Comparison of ENCODE assay signal across 8 cellular contexts in genomic region chr11:3422380-3423137, GRCh38. TPM values are rescaled to one million over a fixed set of nuclear protein-coding genes. Genes with fewer than 3 reads are reported as not detected.
DNase-seq lines count a peak whose midpoint lies in the region; ATAC-seq, FAIRE-seq and TF ChIP-seq lines count a peak whose summit lies in the region.
"Not testable (repeated sequence)": the region's sequence is repeated elsewhere in the genome, so short reads cannot be mapped to it uniquely, and the experiment has no call there.

No MANE protein-coding gene starts in this region.

- not testable (repeated sequence) for TF ChIP-seq CTCF in SU-DHL-6 (IDR thresholded peaks at IDR 0.05; ENCODE audit: insufficient read depth, low read length, poor library complexity, severe bottlenecking); pancreas (IDR thresholded peaks at IDR 0.05); thyroid gland (IDR thresholded peaks at IDR 0.05)

- H3K9ac ChIP-seq in SU-DHL-6 (ENCODE audit: low read length) = peak overlapping the region; percentile 51

- DNase-seq in NCI-H1417 (lab: John Stamatoyannopoulos, UW) (peak; percentile 96 to 100 (median 98)), Right ventricle myocardium superior (peak; percentile 100), pancreas (peak; percentile 98 to 100 (median 100)), thyroid gland (peak; percentile 99 to 100)
- DNase-seq in activated naive CD8-positive, alpha-beta T cell treated with anti-CD3 and anti-CD28 coated beads, Interleukin-2, amount 50 U/mL, for 16 hours (ENCODE audit: low read depth, low spot score) = peak; percentile 97

- peak overlapping the region; percentile 58 for H3K4me2 ChIP-seq in SU-DHL-6 (ENCODE audit: low read depth, low read length, poor library complexity, severe bottlenecking)

- H3F3A ChIP-seq in SU-DHL-6 (ENCODE audit: insufficient read depth) = not testable (repeated sequence)

- 1% methylated on average over 60 to 66 of the region's 66 CpGs for WGBS in pancreas, 2 donors
- WGBS in thyroid gland, 2 donors = 0% methylated on average over 33 to 48 of the region's 66 CpGs

- peak overlapping the region; percentile 85 for H2AFZ ChIP-seq in SU-DHL-6 (ENCODE audit: low read depth, low read length, severe bottlenecking)

- peak; percentile 78 for FAIRE-seq in pancreas (lab: Jason Lieb, UNC)

- intact Hi-C loops in Right ventricle myocardium superior (cut with DNase I); pancreas (cut with DNase I); thyroid gland (cut with DNase I): not testable (repeated sequence)

- not testable (repeated sequence) for H3K4me1 ChIP-seq in pancreas, thyroid gland

- H3K9me2 ChIP-seq in SU-DHL-6 (replicated peaks; ENCODE audit: insufficient read depth, low read length) = not testable (repeated sequence)

- H3K27ac ChIP-seq in SU-DHL-6 (ENCODE audit: low read depth, low read length) (peak overlapping the region; percentile 41), pancreas (peak overlapping the region; percentile 55 to 75 (median 64)), thyroid gland (peak overlapping the region; percentile 54 to 81 (median 57))

- H3K9me3 ChIP-seq in SU-DHL-6 (ENCODE audit: insufficient read depth, low read length); pancreas; thyroid gland: not testable (repeated sequence)

- H4K20me1 ChIP-seq in SU-DHL-6 (ENCODE audit: low read depth, low read length) = not testable (repeated sequence)

- H3K79me2 ChIP-seq in SU-DHL-6 (ENCODE audit: insufficient read depth, low read length) = not testable (repeated sequence)

- ATAC-seq in HG02763 (IDR thresholded peaks at IDR 0.05; ENCODE audit: unreplicated experiment) = peak; percentile 96
- ATAC-seq in Right ventricle myocardium superior (ENCODE audit: poor library complexity) = peak; percentile 100
- ATAC-seq in pancreas = peak; percentile 99 to 100 (median 99)

- H3K4me3 ChIP-seq in GM08714 (ENCODE audit: low read length) (peak overlapping the region; percentile 87; the same call in 1 of the 2 replicates), SU-DHL-6 (ENCODE audit: insufficient read depth, low read length, poor library complexity, severe bottlenecking) (peak overlapping the region; percentile 64), pancreas (peak overlapping the region; percentile 43 to 77 (median 50)), thyroid gland (replicated peaks in 1 of 3) (peak overlapping the region in 2 of 3 donors; percentile 50 to 51)

- peak in 1 of 2 donors; percentile 26 for TF ChIP-seq POLR2A in thyroid gland (IDR thresholded peaks at IDR 0.05)

- not testable (repeated sequence) for H3K27me3 ChIP-seq in SU-DHL-6 (ENCODE audit: low read length); pancreas; thyroid gland

- H3K36me3 ChIP-seq in SU-DHL-6 (ENCODE audit: low read length); pancreas; thyroid gland: not testable (repeated sequence)

RNA-seq across cellular contexts. Expression of gene ZNF195, which starts 43.6 kb away (rescaled TPM):
- total RNA-seq in Right ventricle myocardium superior (8.7 TPM), pancreas (10 to 100 TPM; 11.4 to 20.4 (median 14.4) TPM), thyroid gland (10 to 100 TPM; 21.1 to 31.8 (median 26.7) TPM)
- polyA plus RNA-seq in pancreas = 10 to 100 TPM; 13.3 to 18.1 TPM

Comparison
In these comparisons a context has a peak if more than half of its experiments do, and no peak if none do; other contexts are left out.
1. Peak in every context shown above with its lines: DNase-seq, ATAC-seq, H3K4me3 ChIP-seq and H3K27ac ChIP-seq.